19 cellular contexts compared by ENCODE assay signal in the genomic region with DNA sequence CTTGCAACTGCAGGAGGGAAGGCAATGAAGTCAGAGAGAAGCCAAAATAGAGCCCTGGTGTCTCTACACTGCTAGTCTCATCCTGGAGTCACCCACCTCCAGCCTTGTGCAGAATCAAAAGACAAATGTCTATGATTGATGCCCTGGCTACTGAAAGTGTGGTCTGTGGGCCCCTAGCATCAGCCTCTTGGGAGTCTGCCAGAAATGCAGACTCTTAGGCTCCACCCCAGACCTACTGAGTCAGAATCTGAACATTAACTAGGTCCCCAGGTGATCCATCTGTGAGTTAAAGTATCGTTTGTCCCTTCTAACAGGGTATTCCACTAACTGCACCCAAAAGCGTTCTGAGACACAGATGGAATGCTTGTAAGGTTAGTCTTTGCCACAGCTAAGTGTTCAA. TPM values are rescaled to one million over a fixed set of nuclear protein-coding genes. Genes with fewer than 3 reads are reported as not detected.
DNase-seq lines count a peak whose midpoint lies in the region; ATAC-seq and TF ChIP-seq lines count a peak whose summit lies in the region.
"Had no signal": no experiment of that assay in that cellular context is flagged by ENCODE, and none has a peak within 500 bp of the region (broad histone marks: within the 10 kb centered on the region; RNA-seq: fewer than 3 reads in every experiment).

No MANE protein-coding gene starts in this region.

- POLR2A ChIA-PET in MCF 10A (lab: Yijun Ruan, JAX): no interaction called here

- no peak overlapping the region for H3K4me3 Mint-ChIP-seq in MCF 10A (ENCODE audit: unreplicated experiment)
- H3K4me3 Mint-ChIP-seq: CD8-positive, alpha-beta T cell had no signal

- H3K36me3 ChIP-seq in mammary epithelial cell (ENCODE audit: insufficient read depth, low read length): peaks cover 27% of the 10 kb centered on the region
- peaks cover 50 to 93% (median 81%) of the 10 kb centered on the region in 4 donors for H3K36me3 ChIP-seq in esophagus muscularis mucosa

- BruUV-seq in mammary epithelial cell (replicated peaks; lab: Mats Ljungman, UMichigan): no TSS peak
- no TSS peak for BruUV-seq in MCF 10A (replicated peaks; lab: Mats Ljungman, UMichigan)

- intact Hi-C loops in mammary epithelial cell (cut with micrococcal nuclease): loop anchor here (1.0 kb wide), 1 partner anchor 26 kb away; a partner anchor contains a TSS
- intact Hi-C loops in MCF 10A (cut with micrococcal nuclease): no loop called here
- intact Hi-C loops in esophagus muscularis mucosa (cut with DNase I): no loop called here

- no peak overlapping the region for H3K4me3 ChIP-seq in mammary epithelial cell (replicated peaks in 1 of 3; ENCODE audit: insufficient read depth in 1 of 3, low read depth in 2 of 3, low read length in 3 of 3)
- no peak overlapping the region for H3K4me3 ChIP-seq in esophagus muscularis mucosa
- H3K4me3 ChIP-seq: BLaER1, K562, SK-N-MC had no signal

- H3K27ac ChIP-seq in mammary epithelial cell (ENCODE audit: insufficient read depth, low read depth, low read length) (no peak overlapping the region), esophagus muscularis mucosa (replicated peaks in 1 of 4) (no peak overlapping the region)
- H3K27ac ChIP-seq: 22Rv1, BLaER1, SK-N-MC had no signal

- H4K20me1 ChIP-seq in mammary epithelial cell (ENCODE audit: insufficient read depth, low read length): no peaks in the 10 kb centered on the region

- 43% methylated on average over 2 of the region's 2 CpGs for WGBS in mammary epithelial cell (ENCODE audit: low coverage, missing lambda C conversion rate)
- 100% methylated on average over 2 of the region's 2 CpGs for WGBS in esophagus muscularis mucosa

- ATAC-seq in GM18870 (IDR thresholded peaks at IDR 0.05; ENCODE audit: unreplicated experiment): no peak
- ATAC-seq: CD8-positive, alpha-beta T cell; K562; Panc1 had no signal

- H3K27me3 Mint-ChIP-seq in MCF 10A (ENCODE audit: insufficient read depth, unreplicated experiment): no peaks in the 10 kb centered on the region

- H3K9me3 ChIP-seq in mammary epithelial cell (replicated peaks; ENCODE audit: insufficient read depth, low read length) (no peaks in the 10 kb centered on the region), esophagus muscularis mucosa (no peaks in the 10 kb centered on the region)
- H3K9me3 ChIP-seq: BLaER1 had no signal

- CTCF ChIA-PET in mammary epithelial cell (lab: Charles Lee; ENCODE audit: low non-redundant PET) (no interaction called here), MCF 10A (lab: Yijun Ruan, JAX) (interaction anchor here (1.2 kb wide), 1 partner anchor 23 kb away, joined by 6 read pairs; no protein-coding TSS in a partner anchor)

- TF ChIP-seq EP300 in esophagus muscularis mucosa (IDR thresholded peaks at IDR 0.05): no peak

- H3K4me1 Mint-ChIP-seq in MCF 10A (ENCODE audit: insufficient read depth, unreplicated experiment): no peaks in the 10 kb centered on the region

- no peaks in the 10 kb centered on the region for H3K27me3 ChIP-seq in mammary epithelial cell (ENCODE audit: insufficient read depth, low read length)
- H3K27me3 ChIP-seq in esophagus muscularis mucosa: no peaks in the 10 kb centered on the region
- H3K27me3 ChIP-seq: BLaER1 had no signal

- no peaks in the 10 kb centered on the region for H3K79me2 ChIP-seq in mammary epithelial cell (ENCODE audit: insufficient read depth, low read length)

- no peak overlapping the region for H2AFZ ChIP-seq in mammary epithelial cell (ENCODE audit: low read depth, low read length)

- in situ Hi-C loops in mammary epithelial cell (cut with MboI; ENCODE audit: low sequenced_read_pairs in 2 of 2): no loop called here

- no peak overlapping the region for H3K27ac Mint-ChIP-seq in MCF 10A (ENCODE audit: low read depth, unreplicated experiment)
- H3K27ac Mint-ChIP-seq: CD8-positive, alpha-beta T cell had no signal

- no peak overlapping the region for H3K4me2 ChIP-seq in mammary epithelial cell (ENCODE audit: insufficient read depth, low read depth, low read length)
- H3K4me2 ChIP-seq: BLaER1 had no signal

- no peak overlapping the region for H3K9ac ChIP-seq in mammary epithelial cell (ENCODE audit: insufficient read depth, low read length)
- H3K9ac ChIP-seq: BLaER1 had no signal

- TF ChIP-seq POLR2A in esophagus muscularis mucosa (IDR thresholded peaks at IDR 0.05; ENCODE audit: low read depth): no peak

- H3K4me1 ChIP-seq in mammary epithelial cell (ENCODE audit: insufficient read depth, low read length) (peaks cover 18% of the 10 kb centered on the region), esophagus muscularis mucosa (no peaks in the 10 kb centered on the region)
- H3K4me1 ChIP-seq: BLaER1 had no signal

- TF ChIP-seq CTCF in mammary epithelial cell (conservative IDR thresholded peaks at IDR 0.05 in 1 of 2, IDR thresholded peaks at IDR 0.05 in 1 of 2; ENCODE audit: extremely low read depth in 1 of 2, insufficient read depth in 1 of 2, low read depth in 1 of 2, low read length in 2 of 2) (no peak), MCF 10A (IDR thresholded peaks at IDR 0.05; ENCODE audit: unreplicated experiment) (no peak), esophagus muscularis mucosa (IDR thresholded peaks at IDR 0.05) (no peak)

- no peaks in the 10 kb centered on the region for H3K9me3 Mint-ChIP-seq in MCF 10A (ENCODE audit: unreplicated experiment)
- H3K9me3 Mint-ChIP-seq: CD8-positive, alpha-beta T cell had no signal

- dilution Hi-C loops in mammary epithelial cell (cut with HindIII; ENCODE audit: low sequenced_read_pairs): no loop called here

- H3K36me3 Mint-ChIP-seq in MCF 10A (ENCODE audit: insufficient read depth, unreplicated experiment): peaks cover 75% of the 10 kb centered on the region

- DNase-seq in mammary epithelial cell (peak; percentile 16), MCF 10A (ENCODE audit: unreplicated experiment) (no peak), cerebellum (ENCODE audit: low spot score) (peak; percentile 31), kidney tubule cell (ENCODE audit: low spot score) (peak; percentile 90), SKM-1 (lab: John Stamatoyannopoulos, UW; ENCODE audit: unreplicated experiment) (no peak), NOMO-1 treated with dmso at 0.1 percent for 144 hours (lab: John Stamatoyannopoulos, UW; ENCODE audit: unreplicated experiment) (no peak), esophagus muscularis mucosa (ENCODE audit: extremely low spot score) (no peak)
- DNase-seq: CD8-positive, alpha-beta T cell; DMS79 treated with DMSO at 0.1 percent for 48 hours; NCI-H1436 treated with DMSO at 0.1 percent for 48 hours; NCI-H2081; NCI-H510A treated with DMSO at 0.1 percent for 48 hours; Right ventricle myocardium superior had no signal

RNA-seq across cellular contexts. Expression of a gene that starts 21.2 kb away (rescaled TPM):
- total RNA-seq in mammary epithelial cell: 10 to 100 TPM; 30.1 to 47.7 TPM
- 25.6 TPM for polyA plus RNA-seq in mammary epithelial cell
- polyA minus RNA-seq in mammary epithelial cell: 93.5 TPM
- 24.4 and 32.8 TPM in 2 replicates for total RNA-seq in MCF 10A (2022)
- total RNA-seq in cerebellum: 38.9 TPM
- 10 to 100 TPM; 14.2 to 24.4 (median 18.2) TPM for total RNA-seq in esophagus muscularis mucosa

RNA-seq across cellular contexts. Expression of a gene that starts 21.6 kb away (rescaled TPM):
- total RNA-seq in mammary epithelial cell (10 to 100 TPM; 57.3 to 79.7 TPM), MCF 10A (2022) (49.1 and 50.8 TPM in 2 replicates), cerebellum (73.4 TPM), esophagus muscularis mucosa (10 to 100 TPM; 39.1 to 86.8 (median 65.5) TPM)
- polyA plus RNA-seq in mammary epithelial cell: 35.5 TPM
- 36.4 TPM for polyA minus RNA-seq in mammary epithelial cell

RNA-seq across cellular contexts. Expression of a gene that starts 25.6 kb away (rescaled TPM):
- total RNA-seq in mammary epithelial cell (10 to 100 TPM; 29.2 to 33.2 TPM), MCF 10A (2022) (22.2 and 40.9 TPM in 2 replicates), cerebellum (37.0 TPM), esophagus muscularis mucosa (10 to 100 TPM; 20.3 to 37.3 (median 23.0) TPM)
- polyA plus RNA-seq in mammary epithelial cell: 11.5 TPM
- polyA minus RNA-seq in mammary epithelial cell: 40.6 TPM

Comparison
In these comparisons a context has a peak if more than half of its experiments do, and no peak if none do; other contexts are left out.
1. DNase-seq: peak in mammary epithelial cell (single experiment), cerebellum (single experiment) and kidney tubule cell (single experiment); none in MCF 10A (single experiment), SKM-1 (single experiment), NOMO-1 treated with dmso at 0.1 percent for 144 hours (single experiment) and esophagus muscularis mucosa (single experiment).